1 cellular context compared by ENCODE assay signal in genomic region chr22:30667486-30668305, GRCh38.
TF ChIP-seq lines count a peak whose summit lies in the region.

Gene DUSP18, minus strand, starts transcription at chr22:30667875. Its CDS starts 3,872 bp downstream, at chr22:30664003.

TF ChIP-seq in K562, 482 proteins besides CTCF, POLR2A, EP300 and RAD21 (continued from another document and continues in another):
- TF ChIP-seq E2F5 (CRISPR knock-in tag; IDR thresholded peaks at IDR 0.05), result no peak
- TF ChIP-seq TOE1 (IDR thresholded peaks at IDR 0.05; ENCODE audit: borderline replicate concordance), result no peak
- no peak for TF ChIP-seq TOE1 (CRISPR knock-in tag; IDR thresholded peaks at IDR 0.05; ENCODE audit: borderline replicate concordance, low read depth)
- TF ChIP-seq HDAC1 (IDR thresholded peaks at IDR 0.05), result peak in 1 of 2 experiments; percentile 58; a peak in 2 of 4 replicates
- no peak for TF ChIP-seq FOXJ3 (CRISPR knock-in tag; IDR thresholded peaks at IDR 0.05)
- no peak for TF ChIP-seq LCOR (CRISPR knock-in tag; IDR thresholded peaks at IDR 0.05)
- no peak for TF ChIP-seq MAFG (tag; conservative IDR thresholded peaks at IDR 0.05)
- no peak for TF ChIP-seq U2AF2 (optimal IDR thresholded peaks at IDR 0.05; ENCODE audit: low read depth, low read length)
- no peak for TF ChIP-seq ZNF174 (CRISPR knock-in tag; IDR thresholded peaks at IDR 0.05)
- TF ChIP-seq ZNF354B (CRISPR knock-in tag; IDR thresholded peaks at IDR 0.05), result no peak
- no peak for TF ChIP-seq POLR3A (IDR thresholded peaks at IDR 0.05; ENCODE audit: borderline replicate concordance, extremely low read depth, insufficient read depth, insufficient read length)
- no peak for TF ChIP-seq POLR2AphosphoS2 (IDR thresholded peaks at IDR 0.05; ENCODE audit: low read length)
- no peak for TF ChIP-seq FOXA3 (CRISPR knock-in tag; conservative IDR thresholded peaks at IDR 0.05 in 1 of 2, IDR thresholded peaks at IDR 0.05 in 1 of 2)
- TF ChIP-seq GABPB1 (CRISPR knock-in tag; IDR thresholded peaks at IDR 0.05), result peak; percentile 67
- TF ChIP-seq ILF3 (IDR thresholded peaks at IDR 0.05; ENCODE audit: borderline replicate concordance), result no peak
- TF ChIP-seq NCOA2 (IDR thresholded peaks at IDR 0.05; ENCODE audit: partially characterized antibody in 2 of 2), result no peak
- no peak for TF ChIP-seq RREB1 (CRISPR knock-in tag; IDR thresholded peaks at IDR 0.05)
- TF ChIP-seq MTA3 (IDR thresholded peaks at IDR 0.05; ENCODE audit: borderline replicate concordance), result 0 out of 2 replicates have a peak, but pooled peaks have one; percentile 43
- no peak for TF ChIP-seq NONO (IDR thresholded peaks at IDR 0.05; ENCODE audit: low read depth in 2 of 2, low read length in 1 of 2)
- TF ChIP-seq ZBTB17 (CRISPR knock-in tag; IDR thresholded peaks at IDR 0.05), result no peak
- TF ChIP-seq PRMT5 (CRISPR knock-in tag; IDR thresholded peaks at IDR 0.05), result no peak
- no peak for TF ChIP-seq MCM5 (IDR thresholded peaks at IDR 0.05; ENCODE audit: low read depth)
- TF ChIP-seq SFPQ (IDR thresholded peaks at IDR 0.05; ENCODE audit: low read depth, low read length), result no peak
- no peak for TF ChIP-seq CREB3 (tag; conservative IDR thresholded peaks at IDR 0.05; ENCODE audit: low read depth)
- no peak for TF ChIP-seq PRDM10 (IDR thresholded peaks at IDR 0.05; ENCODE audit: partially characterized antibody)
- TF ChIP-seq HMGXB4 (CRISPR knock-in tag; IDR thresholded peaks at IDR 0.05), result no peak
- no peak for TF ChIP-seq E2F4 (CRISPR knock-in tag; IDR thresholded peaks at IDR 0.05; ENCODE audit: low read depth)
- TF ChIP-seq GATAD2B (IDR thresholded peaks at IDR 0.05; ENCODE audit: borderline replicate concordance), result no peak
- TF ChIP-seq ZFX (CRISPR knock-in tag; IDR thresholded peaks at IDR 0.05), result peak; percentile 67; the same call in 1 of the 2 replicates
- no peak for TF ChIP-seq NFE2 (IDR thresholded peaks at IDR 0.05; ENCODE audit: low read depth)
- no peak for TF ChIP-seq CC2D1A (IDR thresholded peaks at IDR 0.05)
- no peak for TF ChIP-seq SMC3 (conservative IDR thresholded peaks at IDR 0.05; ENCODE audit: insufficient read depth, low read depth, low read length)
- TF ChIP-seq RUNX1 (IDR thresholded peaks at IDR 0.05; ENCODE audit: low read depth), result no peak
- no peak for TF ChIP-seq BRD4 (IDR thresholded peaks at IDR 0.05)
- no peak for TF ChIP-seq HEY1 (CRISPR knock-in tag; IDR thresholded peaks at IDR 0.05; ENCODE audit: borderline replicate concordance)
- no peak for TF ChIP-seq SNAPC5 (CRISPR knock-in tag; IDR thresholded peaks at IDR 0.05)
- no peak for TF ChIP-seq RCOR1 (IDR thresholded peaks at IDR 0.05; ENCODE audit: borderline replicate concordance in 1 of 2, low read depth in 2 of 2, low read length in 2 of 2)
- TF ChIP-seq ZNF583 (CRISPR knock-in tag; IDR thresholded peaks at IDR 0.05), result 0 out of 2 replicates have a peak, but pooled peaks have one; percentile 10
- no peak for TF ChIP-seq SETDB1 (IDR thresholded peaks at IDR 0.05; ENCODE audit: low read length)
- TF ChIP-seq NCOA4 (IDR thresholded peaks at IDR 0.05; ENCODE audit: partially characterized antibody), result no peak
- no peak for TF ChIP-seq ZNF699 (CRISPR knock-in tag; IDR thresholded peaks at IDR 0.05; ENCODE audit: insufficient replicate concordance)
- TF ChIP-seq ATF4 (CRISPR knock-in tag; IDR thresholded peaks at IDR 0.05), result no peak
- no peak for TF ChIP-seq SMAD3 (CRISPR knock-in tag; conservative IDR thresholded peaks at IDR 0.05)
- TF ChIP-seq SLC30A9 (CRISPR knock-in tag; IDR thresholded peaks at IDR 0.05), result no peak
- TF ChIP-seq RB1 (IDR thresholded peaks at IDR 0.05; ENCODE audit: low read depth), result peak; percentile 23; the same call in 1 of the 2 replicates
- peak in 1 of 2 experiments; percentile 48; a peak in 1 of 4 replicates for TF ChIP-seq SIN3A (IDR thresholded peaks at IDR 0.05; ENCODE audit: borderline replicate concordance in 2 of 2, control insufficient read depth in 1 of 2, low read depth in 2 of 2, low read length in 2 of 2)
- TF ChIP-seq ILK (tag; IDR thresholded peaks at IDR 0.05; ENCODE audit: borderline replicate concordance, low read depth), result no peak
- no peak for TF ChIP-seq TAF9B (IDR thresholded peaks at IDR 0.05; ENCODE audit: partially characterized antibody)
- TF ChIP-seq SMARCA5 (IDR thresholded peaks at IDR 0.05), result no peak
- TF ChIP-seq MAX (CRISPR knock-in tag; IDR thresholded peaks at IDR 0.05), result peak; percentile 51
- no peak for TF ChIP-seq ARHGAP35 (IDR thresholded peaks at IDR 0.05; ENCODE audit: partially characterized antibody)
- TF ChIP-seq SIRT6 (IDR thresholded peaks at IDR 0.05; ENCODE audit: low read depth, low read length), result no peak
- TF ChIP-seq ZC3H4 (CRISPR knock-in tag; IDR thresholded peaks at IDR 0.05; ENCODE audit: borderline replicate concordance), result no peak
- TF ChIP-seq SP2 (IDR thresholded peaks at IDR 0.05; ENCODE audit: extremely low read depth, low read depth, low read length, poor library complexity, severe bottlenecking), result no peak
- TF ChIP-seq HDGF (IDR thresholded peaks at IDR 0.05), result no peak
